21 cellular contexts compared by ENCODE assay signal in the genomic region with DNA sequence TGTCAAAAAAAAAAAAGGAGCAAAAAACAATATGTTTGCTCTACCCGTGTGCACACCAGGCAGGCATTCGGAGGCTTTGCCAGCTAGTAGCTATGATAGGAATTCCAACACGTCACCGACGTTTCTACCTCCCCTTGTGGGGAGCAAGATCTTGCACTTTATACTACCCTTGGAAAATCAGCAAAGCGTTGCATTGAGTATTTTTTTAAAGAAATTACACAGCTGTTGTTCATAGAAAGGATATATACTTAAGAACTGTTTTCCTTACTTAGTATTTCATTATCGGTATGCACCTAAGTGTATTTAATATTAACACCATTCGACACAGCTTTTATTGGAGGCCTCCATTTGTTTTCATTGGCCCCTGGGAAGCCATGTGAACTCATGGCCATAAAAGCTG.
"Had no signal": no experiment of that assay in that cellular context is flagged by ENCODE, and none has a peak within 500 bp of the region (broad histone marks: within the 10 kb centered on the region; RNA-seq: fewer than 3 reads in every experiment).

No MANE protein-coding gene starts in this region.

- H3K4me3 Mint-ChIP-seq: endodermal cell; naive thymus-derived CD8-positive, alpha-beta T cell; neural crest cell; stimulated activated effector memory CD8-positive, alpha-beta T cell treated with anti-CD3 and anti-CD28 coated beads, Interleukin-12 subunit alpha, Interleukin-12 subunit beta, amount 100 ng/mL, for 72 hours; type B pancreatic cell had no signal

- H3K36me3 ChIP-seq: gastrocnemius medialis, heart right ventricle, ovary, suprapubic skin, thyroid gland, uterus had no signal

- ATAC-seq: gastrocnemius medialis; heart right ventricle; left colon; naive thymus-derived CD8-positive, alpha-beta T cell; right cardiac atrium; stimulated activated effector memory CD8-positive, alpha-beta T cell treated with anti-CD3 and anti-CD28 coated beads, Interleukin-12 subunit alpha, Interleukin-12 subunit beta, amount 100 ng/mL, for 72 hours; stimulated activated naive CD8-positive, alpha-beta T cell treated with anti-CD3 and anti-CD28 coated beads, Interleukin-15, Interleukin-2, amounts not matched to agents 100 U/mL and 50 U/mL, for 24 hours had no signal

- H3K9me3 Mint-ChIP-seq: stimulated activated effector memory CD8-positive, alpha-beta T cell treated with anti-CD3 and anti-CD28 coated beads, Interleukin-12 subunit alpha, Interleukin-12 subunit beta, amount 100 ng/mL, for 72 hours; type B pancreatic cell had no signal

- DNase-seq: effector CD4-positive, alpha-beta T cell; endodermal cell; gastrocnemius medialis; heart right ventricle; hypothalamus; left colon; naive thymus-derived CD8-positive, alpha-beta T cell; nucleus accumbens; ovary; right cardiac atrium; stimulated activated CD4-positive, alpha-beta T cell treated with anti-CD3 and anti-CD28 coated beads, Interleukin-4, amount 100 ng/mL, for 1 hour; stimulated activated CD8-positive, alpha-beta memory T cell treated with anti-CD3 and anti-CD28 coated beads, Interleukin-4, amount 100 ng/mL, for 48 hours; stimulated activated naive CD8-positive, alpha-beta T cell treated with anti-CD3 and anti-CD28 coated beads, Interleukin-15, Interleukin-2, amounts not matched to agents 100 U/mL and 50 U/mL, for 24 hours; thyroid gland; uterus had no signal

- H3K27me3 ChIP-seq: gastrocnemius medialis, heart right ventricle, ovary, suprapubic skin, thyroid gland, uterus had no signal

- H3K4me3 ChIP-seq: coronary artery, gastrocnemius medialis, heart right ventricle, ovary, smooth muscle cell, suprapubic skin, thyroid gland, uterus had no signal

- H3K4me1 ChIP-seq: gastrocnemius medialis, suprapubic skin, thyroid gland, uterus had no signal

- H3K4me1 Mint-ChIP-seq: endodermal cell; neural crest cell; stimulated activated effector memory CD8-positive, alpha-beta T cell treated with anti-CD3 and anti-CD28 coated beads, Interleukin-12 subunit alpha, Interleukin-12 subunit beta, amount 100 ng/mL, for 72 hours had no signal

- H3K4me2 ChIP-seq: smooth muscle cell had no signal

- H3K27ac Mint-ChIP-seq: endodermal cell; naive thymus-derived CD8-positive, alpha-beta T cell; stimulated activated effector memory CD8-positive, alpha-beta T cell treated with anti-CD3 and anti-CD28 coated beads, Interleukin-12 subunit alpha, Interleukin-12 subunit beta, amount 100 ng/mL, for 72 hours; type B pancreatic cell had no signal

- H3K27ac ChIP-seq: coronary artery, gastrocnemius medialis, heart right ventricle, ovary, suprapubic skin, thyroid gland, uterus had no signal

- H3K36me3 Mint-ChIP-seq: naive thymus-derived CD8-positive, alpha-beta T cell; stimulated activated effector memory CD8-positive, alpha-beta T cell treated with anti-CD3 and anti-CD28 coated beads, Interleukin-12 subunit alpha, Interleukin-12 subunit beta, amount 100 ng/mL, for 72 hours; type B pancreatic cell had no signal

- H3K9me3 ChIP-seq: gastrocnemius medialis, ovary, suprapubic skin, thyroid gland, uterus had no signal
